ENCODE assay signal across 1 cellular context in genomic region chr6:52995079-52995912, GRCh38.
A peak's percentile ranks its signal among the peaks of the same experiment; 100 is the strongest.
TF ChIP-seq lines count a peak whose summit lies in the region.

Gene GSTA4, minus strand, starts transcription at chr6:52995284. Its CDS starts 1,041 bp downstream, at chr6:52994243.

TF ChIP-seq in GM12878, 131 proteins besides CTCF, POLR2A, EP300 and RAD21 (continued from another document and continues in another):
- TF ChIP-seq ZBTB40 (IDR thresholded peaks at IDR 0.05; ENCODE audit: borderline replicate concordance) (peak; percentile 88), GABPA (IDR thresholded peaks at IDR 0.05; ENCODE audit: low read depth) (peak; percentile 63; the same call in 1 of the 2 replicates), ESRRA (IDR thresholded peaks at IDR 0.05; ENCODE audit: low read length) (0 out of 2 replicates have a peak, but pooled peaks have one; percentile 18), MEF2B (IDR thresholded peaks at IDR 0.05; ENCODE audit: partially characterized antibody, poor library complexity, severe bottlenecking) (peak; percentile 30), WRNIP1 (IDR thresholded peaks at IDR 0.05; ENCODE audit: borderline replicate concordance, low read depth, low read length) (0 out of 2 replicates have a peak, but pooled peaks have one; percentile 59), SMC3 (IDR thresholded peaks at IDR 0.05; ENCODE audit: borderline replicate concordance, low read length) (peak; percentile 37; the same call in 1 of the 2 replicates), PKNOX1 (IDR thresholded peaks at IDR 0.05) (peak; percentile 88), CBX5 (IDR thresholded peaks at IDR 0.05; ENCODE audit: low read depth) (peak; percentile 81; the same call in 1 of the 2 replicates), NBN (IDR thresholded peaks at IDR 0.05) (peak; percentile 87; the same call in 1 of the 2 replicates), TCF7 (IDR thresholded peaks at IDR 0.05; ENCODE audit: borderline replicate concordance) (0 out of 2 replicates have a peak, but pooled peaks have one; percentile 29), IKZF2 (IDR thresholded peaks at IDR 0.05) (peak; percentile 83 to 88; a peak in 3 of 4 replicates), ZSCAN29 (IDR thresholded peaks at IDR 0.05) (peak; percentile 98), ATF2 (IDR thresholded peaks at IDR 0.05; ENCODE audit: low read length) (peak; percentile 73; the same call in 1 of the 2 replicates), TBL1XR1 (IDR thresholded peaks at IDR 0.05; ENCODE audit: low read depth, low read length) (peak; percentile 84), IKZF1 (conservative IDR thresholded peaks at IDR 0.05) (peak; percentile 85), YY1 (IDR thresholded peaks at IDR 0.05; ENCODE audit: low read depth, low read length) (peak; percentile 67), TARDBP (IDR thresholded peaks at IDR 0.05; ENCODE audit: borderline replicate concordance) (peak; percentile 94), HSF1 (IDR thresholded peaks at IDR 0.05; ENCODE audit: low read depth, low read length) (peak; percentile 5; the same call in 1 of the 2 replicates), ZNF24 (IDR thresholded peaks at IDR 0.05) (peak; percentile 99), KLF5 (IDR thresholded peaks at IDR 0.05; ENCODE audit: partially characterized antibody) (peak; percentile 94), ASH2L (IDR thresholded peaks at IDR 0.05; ENCODE audit: borderline replicate concordance, low read depth) (peak; percentile 36; the same call in 1 of the 2 replicates), PAX5 (IDR thresholded peaks at IDR 0.05; ENCODE audit: borderline replicate concordance, low read depth, low read length) (0 out of 2 replicates have a peak, but pooled peaks have one; percentile 23), NKRF (conservative IDR thresholded peaks at IDR 0.05) (peak; percentile 67), FOXM1 (IDR thresholded peaks at IDR 0.05; ENCODE audit: low read depth, low read length) (peak; percentile 52; the same call in 1 of the 2 replicates), PML (IDR thresholded peaks at IDR 0.05; ENCODE audit: low read length) (peak; percentile 88), EED (IDR thresholded peaks at IDR 0.05; ENCODE audit: low read depth) (peak; percentile 53), ZNF687 (IDR thresholded peaks at IDR 0.05) (0 out of 2 replicates have a peak, but pooled peaks have one; percentile 62), DPF2 (IDR thresholded peaks at IDR 0.05) (peak; percentile 58), ZNF207 (IDR thresholded peaks at IDR 0.05; ENCODE audit: borderline replicate concordance) (peak; percentile 90; the same call in 1 of the 2 replicates), HDGF (IDR thresholded peaks at IDR 0.05) (peak; percentile 80), TCF3 (IDR thresholded peaks at IDR 0.05; ENCODE audit: borderline replicate concordance, insufficient read depth, low read depth, low read length) (0 out of 2 replicates have a peak, but pooled peaks have one; percentile 41), POU2F2 (IDR thresholded peaks at IDR 0.05; ENCODE audit: borderline replicate concordance, low read depth, low read length) (peak; percentile 98), FOXK2 (IDR thresholded peaks at IDR 0.05) (peak; percentile 61; the same call in 1 of the 2 replicates), BMI1 (IDR thresholded peaks at IDR 0.05; ENCODE audit: borderline replicate concordance) (peak; percentile 62; the same call in 1 of the 2 replicates), MEF2A (IDR thresholded peaks at IDR 0.05; ENCODE audit: insufficient read depth, low read depth, low read length) (0 out of 2 replicates have a peak, but pooled peaks have one; percentile 45), ATF7 (IDR thresholded peaks at IDR 0.05; ENCODE audit: low read depth) (peak; percentile 66), RELA (IDR thresholded peaks at IDR 0.05; ENCODE audit: borderline replicate concordance, partially characterized antibody) (peak; percentile 80), RUNX3 (IDR thresholded peaks at IDR 0.05; ENCODE audit: low read length) (peak; percentile 57), SMAD5 (IDR thresholded peaks at IDR 0.05; ENCODE audit: low read depth) (0 out of 2 replicates have a peak, but pooled peaks have one; percentile 29), NFXL1 (IDR thresholded peaks at IDR 0.05; ENCODE audit: borderline replicate concordance) (peak; percentile 91; the same call in 1 of the 2 replicates), CREM (IDR thresholded peaks at IDR 0.05; ENCODE audit: low read depth) (peak; percentile 7; the same call in 1 of the 2 replicates), POLR2AphosphoS5 (IDR thresholded peaks at IDR 0.05; ENCODE audit: low read length) (peak; percentile 43; the same call in 1 of the 2 replicates), MTA2 (IDR thresholded peaks at IDR 0.05; ENCODE audit: low read depth) (peak; percentile 28; the same call in 1 of the 2 replicates), BHLHE40 (IDR thresholded peaks at IDR 0.05; ENCODE audit: borderline replicate concordance in 1 of 2, low read depth in 2 of 2, low read length in 1 of 2) (peak in 1 of 2 experiments; percentile 22; a peak in 1 of 4 replicates), ZNF592 (IDR thresholded peaks at IDR 0.05) (0 out of 2 replicates have a peak, but pooled peaks have one; percentile 51)
